ENCODE assay signal across 1 cellular context in the genomic region with DNA sequence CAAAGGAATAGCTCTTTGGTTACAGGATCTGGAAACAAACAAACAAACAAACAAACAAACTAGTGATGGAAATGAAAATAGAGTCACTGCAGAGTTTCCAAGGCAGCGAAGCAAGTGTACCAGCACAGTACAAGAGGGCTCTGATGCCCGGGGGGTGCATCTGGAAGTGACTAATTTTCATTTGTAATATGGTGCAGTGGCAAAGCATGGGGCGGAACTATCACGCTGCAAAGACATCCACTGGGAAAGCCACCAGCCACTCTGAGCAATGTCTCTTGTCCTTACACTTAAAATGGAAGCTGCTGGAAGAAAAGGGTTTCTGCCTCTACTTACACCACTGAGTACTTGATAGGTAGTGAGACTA.
TF ChIP-seq lines count a peak whose summit lies in the region.

No MANE protein-coding gene starts in this region.

TF ChIP-seq in H1, 55 proteins besides CTCF, POLR2A, EP300 and RAD21:
- TF ChIP-seq RNF2 (IDR thresholded peaks at IDR 0.05; ENCODE audit: borderline replicate concordance, low read depth, low read length, missing control alignments, poor library complexity, severe bottlenecking) (no peak), CBX5 (IDR thresholded peaks at IDR 0.05; ENCODE audit: low read depth, low read length) (no peak), TEAD4 (IDR thresholded peaks at IDR 0.05; ENCODE audit: low read depth, low read length) (no peak), POLR2AphosphoS5 (IDR thresholded peaks at IDR 0.05; ENCODE audit: low read depth, low read length) (no peak), RXRA (IDR thresholded peaks at IDR 0.05; ENCODE audit: insufficient read depth, low read depth, low read length) (no peak), CHD2 (IDR thresholded peaks at IDR 0.05; ENCODE audit: low read length) (no peak), TAF7 (optimal IDR thresholded peaks at IDR 0.05; ENCODE audit: borderline replicate concordance, low read depth, low read length) (no peak)
TF ChIP-seq in H1: peak in this region for 0.
